In genomic region chr7:87152897-87153641, GRCh38 we compare ENCODE assay signal across 8 cellular contexts. TPM values are rescaled to one million over a fixed set of nuclear protein-coding genes. Genes with fewer than 3 reads are reported as not detected.
DNase-seq lines count a peak whose midpoint lies in the region; TF ChIP-seq lines count a peak whose summit lies in the region.

No MANE protein-coding gene starts in this region.

- H3K9me3 Mint-ChIP-seq in HFFc6 = no peaks in the 10 kb centered on the region

- peak overlapping the region; percentile 90 to 98 for H3K9ac ChIP-seq in stomach smooth muscle (ENCODE audit: low read length in 2 of 2)

- H3K4me3 ChIP-seq in esophagus (ENCODE audit: low read depth in 1 of 2, low read length in 2 of 2) (peak overlapping the region; percentile 75 to 90), muscle layer of duodenum (ENCODE audit: low read depth in 1 of 2, low read length in 2 of 2) (peak overlapping the region; percentile 87 to 95), stomach smooth muscle (ENCODE audit: low read length in 2 of 2) (peak overlapping the region; percentile 88 to 91)

- WGBS in esophagus, 2 donors = 0% methylated on average over 25 of the region's 25 CpGs

- peak overlapping the region; percentile 97 for H3K4me3 Mint-ChIP-seq in HFFc6

- peak; percentile 39 for DNase-seq in GM13976 (ENCODE audit: low spot score)
- peak; percentile 5 for DNase-seq in HFFc6
- peak; percentile 67 for DNase-seq in NCI-H146 treated with DMSO at 0.1 percent for 48 hours (lab: John Stamatoyannopoulos, UW; ENCODE audit: unreplicated experiment)
- peak; percentile 14 for DNase-seq in activated T-cell treated with anti-CD3 and anti-CD28 coated beads for 1 hour (ENCODE audit: low read depth)
- DNase-seq in NCI-H2081 treated with DMSO at 0.1 percent for 48 hours (lab: John Stamatoyannopoulos, UW) = no peak

- peak overlapping the region; percentile 98 for H3K27ac Mint-ChIP-seq in HFFc6

- in situ Hi-C loops in GM13976 (cut with MboI; ENCODE audit: low sequenced_read_pairs, unreplicated experiment) = no loop called here

- peaks cover 20% of the 10 kb centered on the region for H3K36me3 Mint-ChIP-seq in HFFc6 (ENCODE audit: low read depth)

- H3K4me1 ChIP-seq in esophagus (ENCODE audit: control insufficient read depth in 2 of 2, insufficient read depth in 2 of 2, low read length in 1 of 2) = no peaks in the 10 kb centered on the region
- H3K4me1 ChIP-seq in muscle layer of duodenum (ENCODE audit: control insufficient read depth in 1 of 2, insufficient read depth in 2 of 2, low read length in 2 of 2) = peaks cover 23 to 40% of the 10 kb centered on the region in 2 donors
- H3K4me1 ChIP-seq in stomach smooth muscle (ENCODE audit: control insufficient read depth, insufficient read depth, low read length) = peaks cover 2% of the 10 kb centered on the region

- TF ChIP-seq CTCF in GM13976 (IDR thresholded peaks at IDR 0.05; ENCODE audit: borderline replicate concordance, control extremely low read depth, extremely low read depth, insufficient read depth, missing control alignments) (no peak), HFFc6 (IDR thresholded peaks at IDR 0.05) (no peak)

- H3K27me3 Mint-ChIP-seq in HFFc6 (ENCODE audit: insufficient read depth) = 0 out of 2 replicates have a peak, but pooled peaks cover 2% of the 10 kb centered on the region

- H3K36me3 ChIP-seq in esophagus (ENCODE audit: control insufficient read depth in 2 of 2, insufficient read depth in 2 of 2, low read length in 1 of 2) (no peaks in the 10 kb centered on the region), muscle layer of duodenum (ENCODE audit: control insufficient read depth in 1 of 2, insufficient read depth in 2 of 2, low read length in 2 of 2) (peaks cover 0 to 13% of the 10 kb centered on the region in 2 donors), stomach smooth muscle (ENCODE audit: control insufficient read depth in 2 of 2, insufficient read depth in 2 of 2, low read length in 2 of 2) (no peaks in the 10 kb centered on the region)

- peaks cover 54% of the 10 kb centered on the region for H3K4me1 Mint-ChIP-seq in HFFc6 (ENCODE audit: low read depth)

- H3K9me3 ChIP-seq in esophagus (ENCODE audit: control insufficient read depth in 2 of 2, insufficient read depth in 1 of 2, low read depth in 1 of 2, low read length in 1 of 2) (no peaks in the 10 kb centered on the region), muscle layer of duodenum (ENCODE audit: control insufficient read depth in 1 of 2, low read length in 2 of 2) (no peaks in the 10 kb centered on the region), stomach smooth muscle (ENCODE audit: control insufficient read depth in 2 of 2, low read length in 2 of 2) (no peaks in the 10 kb centered on the region)

- H3K27me3 ChIP-seq in esophagus (ENCODE audit: control insufficient read depth in 1 of 2, insufficient read depth in 2 of 2, low read length in 2 of 2) (no peaks in the 10 kb centered on the region), muscle layer of duodenum (ENCODE audit: low read depth, low read length) (no peaks in the 10 kb centered on the region), stomach smooth muscle (ENCODE audit: control insufficient read depth in 1 of 2, insufficient read depth in 2 of 2, low read length in 2 of 2) (no peaks in the 10 kb centered on the region)

- H3K27ac ChIP-seq in esophagus (ENCODE audit: low read depth in 2 of 2, low read length in 1 of 2) (peak overlapping the region; percentile 94 to 96), muscle layer of duodenum (ENCODE audit: low read length) (peak overlapping the region; percentile 99), stomach smooth muscle (ENCODE audit: low read length) (peak overlapping the region; percentile 97)

RNA-seq across cellular contexts. Expression of gene DMTF1, which starts 0.8 kb away (rescaled TPM):
- total RNA-seq in HFFc6 (2021; fragmentation: NEBNext Ultra II Directional; extraction: Animal tissue kit (Norgen Biotek cat#: 25700)) = 10 to 100 TPM; 26.2 to 33.0 (median 30.7) TPM
- polyA plus RNA-seq in esophagus = 10 to 100 TPM; 18.9 to 37.6 TPM
